1 cellular context compared by ENCODE assay signal in genomic region chr20:51723026-51723425, GRCh38. TPM values are rescaled to one million over a fixed set of nuclear protein-coding genes. Genes with fewer than 3 reads are reported as not detected.
"Had no signal": no experiment of that assay in that cellular context is flagged by ENCODE, and none has a peak within 500 bp of the region (broad histone marks: within the 10 kb centered on the region; RNA-seq: fewer than 3 reads in every experiment).

No MANE protein-coding gene starts in this region.

RNA-seq across cellular contexts. Expression of gene ATP9A, which starts 45.2 kb away (rescaled TPM):
- polyA plus RNA-seq: naive thymus-derived CD4-positive, alpha-beta T cell had no signal
